ENCODE assay signal across 1 cellular context in genomic region chr9:131706608-131706970, GRCh38.
TF ChIP-seq lines count a peak whose summit lies in the region.

No MANE protein-coding gene starts in this region.

TF ChIP-seq in GM23338, 12 proteins besides CTCF, POLR2A, EP300 and RAD21 (continued from another document):
- no peak for TF ChIP-seq ZNF462 (CRISPR knock-in tag; IDR thresholded peaks at IDR 0.05)
- no peak for TF ChIP-seq REST (IDR thresholded peaks at IDR 0.05; ENCODE audit: unreplicated experiment)
- TF ChIP-seq POLR2AphosphoS5 (IDR thresholded peaks at IDR 0.05; ENCODE audit: low read depth), result no peak
- no peak for TF ChIP-seq CREB1 (CRISPR knock-in tag; IDR thresholded peaks at IDR 0.05; ENCODE audit: low read depth)
- TF ChIP-seq ZNF331 (CRISPR knock-in tag; IDR thresholded peaks at IDR 0.05; ENCODE audit: low read depth), result no peak
- no peak for TF ChIP-seq JUNB (IDR thresholded peaks at IDR 0.05; ENCODE audit: unreplicated experiment)
- TF ChIP-seq EZH2 (IDR thresholded peaks at IDR 0.05; ENCODE audit: low read depth, unreplicated experiment), result no peak
- TF ChIP-seq ZNF114 (CRISPR knock-in tag; IDR thresholded peaks at IDR 0.05), result no peak
